Comparison of ENCODE assay signal across 11 cellular contexts in genomic region chr10:73876157-73876556, GRCh38. TPM values are rescaled to one million over a fixed set of nuclear protein-coding genes. Genes with fewer than 3 reads are reported as not detected.
DNase-seq lines count a peak whose midpoint lies in the region; ATAC-seq and TF ChIP-seq lines count a peak whose summit lies in the region.
"Had no signal": no experiment of that assay in that cellular context is flagged by ENCODE, and none has a peak within 500 bp of the region (broad histone marks: within the 10 kb centered on the region; RNA-seq: fewer than 3 reads in every experiment).

No MANE protein-coding gene starts in this region.

- peaks cover 23% of the 10 kb centered on the region for H4K20me1 ChIP-seq in PC-3 (ENCODE audit: low read length)

- no peak for TF ChIP-seq CTCF in Caco-2 (IDR thresholded peaks at IDR 0.05; ENCODE audit: insufficient read depth in 1 of 2, low read depth in 1 of 2, low read length in 1 of 2, severe bottlenecking in 1 of 2, unreplicated experiment in 1 of 2)
- no peak for TF ChIP-seq CTCF in PC-3 (conservative IDR thresholded peaks at IDR 0.05; ENCODE audit: low read depth, low read length)
- no peak for TF ChIP-seq CTCF in progenitor cell of endocrine pancreas (IDR thresholded peaks at IDR 0.05; ENCODE audit: unreplicated experiment)

- H3K27me3 ChIP-seq in Caco-2 (replicated peaks; ENCODE audit: control insufficient read depth, insufficient read depth, low read length) (no peaks in the 10 kb centered on the region), PC-3 (ENCODE audit: low read length) (no peaks in the 10 kb centered on the region), esophagus (ENCODE audit: control insufficient read depth in 1 of 2, insufficient read depth in 2 of 2, low read length in 2 of 2) (no peaks in the 10 kb centered on the region)
- H3K27me3 ChIP-seq: breast epithelium had no signal

- 42 to 55% methylated on average over 4 of the region's 4 CpGs for WGBS in esophagus, 2 donors

- no peaks in the 10 kb centered on the region for H3K9me2 ChIP-seq in PC-3 (replicated peaks; ENCODE audit: low read length)

- no TSS peak for BruUV-seq in Caco-2 (replicated peaks; lab: Mats Ljungman, UMichigan)
- BruUV-seq in PC-3 (replicated peaks; lab: Mats Ljungman, UMichigan), result no TSS peak

- peaks cover 19% of the 10 kb centered on the region for H3K36me3 Mint-ChIP-seq in Caco-2 (ENCODE audit: insufficient read depth, unreplicated experiment)
- peaks cover 7% of the 10 kb centered on the region for H3K36me3 Mint-ChIP-seq in progenitor cell of endocrine pancreas (ENCODE audit: insufficient read depth)
- H3K36me3 Mint-ChIP-seq: natural killer cell had no signal

- H3K9me3 Mint-ChIP-seq in Caco-2 (ENCODE audit: unreplicated experiment) (no peaks in the 10 kb centered on the region), progenitor cell of endocrine pancreas (ENCODE audit: low read depth) (no peaks in the 10 kb centered on the region)
- H3K9me3 Mint-ChIP-seq: natural killer cell; stimulated activated naive CD8-positive, alpha-beta T cell treated with anti-CD3 and anti-CD28 coated beads, Interleukin-15, Interleukin-2, amounts not matched to agents 100 ng/mL and 50 ng/mL, for 24 hours had no signal

- H3K9me3 ChIP-seq in Caco-2 (no peaks in the 10 kb centered on the region), PC-3 (ENCODE audit: low read length) (no peaks in the 10 kb centered on the region), esophagus (ENCODE audit: control insufficient read depth in 2 of 2, insufficient read depth in 1 of 2, low read depth in 1 of 2, low read length in 1 of 2) (no peaks in the 10 kb centered on the region)
- H3K9me3 ChIP-seq: breast epithelium had no signal

- peak overlapping the region; percentile 37 for H3K4me2 ChIP-seq in PC-3 (ENCODE audit: low read length)

- H3F3A ChIP-seq in PC-3 (ENCODE audit: low read length, unreplicated experiment), result no peaks in the 10 kb centered on the region

- peaks cover 36% of the 10 kb centered on the region for H3K4me1 Mint-ChIP-seq in Caco-2 (ENCODE audit: low read depth, unreplicated experiment)
- peaks cover 17% of the 10 kb centered on the region for H3K4me1 Mint-ChIP-seq in progenitor cell of endocrine pancreas (ENCODE audit: low read depth)

- H3K4me1 ChIP-seq in Caco-2 (peaks cover 43% of the 10 kb centered on the region), PC-3 (ENCODE audit: insufficient read depth, low read length) (peaks cover 60% of the 10 kb centered on the region), esophagus (ENCODE audit: control insufficient read depth in 2 of 2, insufficient read depth in 2 of 2, low read length in 1 of 2) (peaks cover 3 to 30% of the 10 kb centered on the region in 2 donors)

- no peak for ATAC-seq in PC-3
- ATAC-seq: natural killer cell had no signal

- intact Hi-C loops in Caco-2 (cut with micrococcal nuclease; ENCODE audit: unreplicated experiment), result loop anchor here (10.0 kb wide), 1 partner anchor 91 kb away; the partner anchor contains the start of genes CHCHD1 and ZSWIM8
- intact Hi-C loops in PC-3 (cut with micrococcal nuclease), result loop anchor here (5.0 kb wide), 2 partner anchors 39 to 224 kb away; no protein-coding TSS in a partner anchor

- H2AFZ ChIP-seq in PC-3 (ENCODE audit: low read length), result no peak overlapping the region

- H3K27ac ChIP-seq in PC-3 (ENCODE audit: low read length) (peak overlapping the region; percentile 23; the same call in 1 of the 2 replicates), esophagus (ENCODE audit: low read depth in 2 of 2, low read length in 1 of 2) (peak overlapping the region; percentile 63 to 67)

- H3K27me3 Mint-ChIP-seq in Caco-2 (ENCODE audit: insufficient read depth, unreplicated experiment), result no peaks in the 10 kb centered on the region
- peaks cover 38% of the 10 kb centered on the region for H3K27me3 Mint-ChIP-seq in progenitor cell of endocrine pancreas
- H3K27me3 Mint-ChIP-seq: stimulated activated naive CD8-positive, alpha-beta T cell treated with anti-CD3 and anti-CD28 coated beads, Interleukin-15, Interleukin-2, amounts not matched to agents 100 ng/mL and 50 ng/mL, for 24 hours had no signal

- DNase-seq in Caco-2, result peak; percentile 46 to 62
- DNase-seq in PC-3, result peak; percentile 73
- no peak for DNase-seq in progenitor cell of endocrine pancreas (ENCODE audit: low spot score, unreplicated experiment)
- DNase-seq in dermis blood vessel endothelial cell, result no peak
- no peak for DNase-seq in NCI-H2107 treated with DMSO at 0.1 percent for 48 hours (lab: John Stamatoyannopoulos, UW; ENCODE audit: unreplicated experiment)
- no peak for DNase-seq in DMS153 treated with DMSO at 0.1 percent for 48 hours (lab: John Stamatoyannopoulos, UW; ENCODE audit: unreplicated experiment)
- DNase-seq: natural killer cell, NCI-H2227 treated with DMSO at 0.1 percent for 48 hours had no signal

- H3K27ac Mint-ChIP-seq in Caco-2 (ENCODE audit: unreplicated experiment), result peak overlapping the region; percentile 25
- H3K27ac Mint-ChIP-seq in progenitor cell of endocrine pancreas, result no peak overlapping the region

- CTCF ChIA-PET in Caco-2 (lab: Charles Lee) (no interaction called here), PC-3 (lab: Charles Lee) (no interaction called here)

- peaks cover 26% of the 10 kb centered on the region for H3K79me2 ChIP-seq in PC-3 (ENCODE audit: low read length)

- POLR2A ChIA-PET in Caco-2 (lab: Charles Lee) (interaction anchor here (0.5 kb wide), 1 partner anchor 222 kb away, joined by 3 read pairs; no protein-coding TSS in a partner anchor), PC-3 (lab: Charles Lee; ENCODE audit: unreplicated experiment) (no interaction called here)

- no peak overlapping the region for H3K4me3 ChIP-seq in Caco-2 (ENCODE audit: low read depth, low read length)
- no peak overlapping the region for H3K4me3 ChIP-seq in PC-3 (ENCODE audit: low read length)
- no peak overlapping the region for H3K4me3 ChIP-seq in esophagus (ENCODE audit: low read depth in 1 of 2, low read length in 2 of 2)
- H3K4me3 ChIP-seq: breast epithelium had no signal

- H3K36me3 ChIP-seq in Caco-2 (ENCODE audit: control insufficient read depth, insufficient read depth, low read length), result no peaks in the 10 kb centered on the region
- peaks cover 16% of the 10 kb centered on the region for H3K36me3 ChIP-seq in PC-3 (ENCODE audit: low read depth, low read length)
- peaks cover 0 to 7% of the 10 kb centered on the region in 2 donors for H3K36me3 ChIP-seq in esophagus (ENCODE audit: control insufficient read depth in 2 of 2, insufficient read depth in 2 of 2, low read length in 1 of 2)
- H3K36me3 ChIP-seq: breast epithelium had no signal

- H3K9ac ChIP-seq in PC-3 (ENCODE audit: low read length), result no peak overlapping the region

- H3K4me3 Mint-ChIP-seq in Caco-2 (ENCODE audit: unreplicated experiment) (peak overlapping the region; percentile 32), progenitor cell of endocrine pancreas (ENCODE audit: low read depth) (peak overlapping the region; percentile 54)

RNA-seq across cellular contexts. Expression of gene CAMK2G, which starts 1.8 kb away (rescaled TPM):
- total RNA-seq in Caco-2 (2022) (78.0 and 78.8 TPM in 2 replicates), PC-3 (2014; rRNA removed) (170 and 179 TPM in 2 replicates), progenitor cell of endocrine pancreas (20.8 and 24.5 TPM in 2 replicates), dermis blood vessel endothelial cell (27.9 and 35.1 TPM in 2 replicates)
- 10 to 100 TPM; 16.1 to 25.3 TPM for polyA plus RNA-seq in esophagus

RNA-seq across cellular contexts. Expression of gene PLAU, which starts 34.8 kb away (rescaled TPM):
- 1.2 and 1.8 TPM in 2 replicates for total RNA-seq in Caco-2 (2022)
- total RNA-seq in PC-3 (2014; rRNA removed), result 1,570 and 1,582 TPM in 2 replicates
- 10 to 100 TPM in 1 of 2 donors, 1 to 10 TPM in 1; 7.0 to 13.7 TPM for polyA plus RNA-seq in esophagus
- total RNA-seq in progenitor cell of endocrine pancreas, result 0.38 and 0.93 TPM in 2 replicates
- 13.4 and 13.8 TPM in 2 replicates for total RNA-seq in dermis blood vessel endothelial cell

Comparison
In these comparisons a context has a peak if more than half of its experiments do, and no peak if none do; other contexts are left out.
1. DNase-seq: peak in Caco-2 (2 of 2) and PC-3 (single experiment); none in progenitor cell of endocrine pancreas (single experiment), dermis blood vessel endothelial cell (single experiment), NCI-H2107 treated with DMSO at 0.1 percent for 48 hours (single experiment) and DMS153 treated with DMSO at 0.1 percent for 48 hours (single experiment).
2. RNA of gene PLAU, which starts 34.8 kb away (total RNA-seq): 1,570 to 1,582 TPM in PC-3; 13.4 to 13.8 TPM in dermis blood vessel endothelial cell, 1.2 to 1.8 TPM in Caco-2 and 0.38 to 0.93 TPM in progenitor cell of endocrine pancreas; every median in the first group is over 100 times any median in the second.